ENCODE assay signal across 29 cellular contexts in the genomic region with DNA sequence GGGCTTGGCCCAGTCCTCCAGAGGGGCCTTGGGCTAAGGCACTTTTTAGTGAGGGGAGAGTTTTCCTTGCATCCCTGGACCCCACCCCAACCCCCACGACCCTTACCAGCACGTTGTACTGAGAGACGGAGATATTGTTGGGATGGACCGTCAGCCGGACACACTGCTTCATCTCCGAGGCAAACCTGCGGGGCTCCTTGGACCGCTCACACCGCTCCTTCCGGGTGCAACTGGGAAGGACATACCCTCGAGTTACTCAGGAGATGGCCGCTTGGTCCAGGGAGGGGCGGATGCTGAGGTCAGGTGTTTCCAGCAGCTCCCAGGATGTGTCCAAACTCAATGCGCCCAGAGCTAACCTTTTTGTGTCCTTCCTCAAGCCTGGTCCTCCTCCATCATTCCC.
"Had no signal": no experiment of that assay in that cellular context is flagged by ENCODE, and none has a peak within 500 bp of the region (broad histone marks: within the 10 kb centered on the region; RNA-seq: fewer than 3 reads in every experiment).

No MANE protein-coding gene starts in this region.

- H3K36me3 ChIP-seq: ovary, right lobe of liver, sigmoid colon, suprapubic skin, tibial artery, transverse colon, upper lobe of right lung, uterus had no signal

- H3K9me3 Mint-ChIP-seq: natural killer cell; nephron; stimulated activated effector memory CD8-positive, alpha-beta T cell treated with anti-CD3 and anti-CD28 coated beads, Interleukin-12 subunit alpha, Interleukin-12 subunit beta, amount 100 ng/mL, for 72 hours; stimulated activated naive B cell treated with anti-CD40 and anti-IgM and Interleukin-4, amounts not matched to agents 10 μg/mL and 1 μg/mL and 100 μg/mL, for 72 hours; stimulated activated naive CD8-positive, alpha-beta T cell treated with anti-CD3 and anti-CD28 coated beads, Interleukin-15, Interleukin-2, amounts not matched to agents 100 ng/mL and 50 ng/mL, for 24 hours; type B pancreatic cell had no signal

- H3K4me1 ChIP-seq: parathyroid adenoma, sigmoid colon, suprapubic skin, testis, tibial artery, transverse colon, upper lobe of right lung, uterus had no signal

- H3K9me3 ChIP-seq: ovary, psoas muscle, right lobe of liver, sigmoid colon, suprapubic skin, testis, tibial artery, transverse colon, upper lobe of right lung, uterus had no signal

- H3K79me2 ChIP-seq: parathyroid adenoma had no signal

- H2AFZ ChIP-seq: parathyroid adenoma had no signal

- H3K9ac ChIP-seq: parathyroid adenoma had no signal

- H3K4me3 ChIP-seq: ovary, psoas muscle, right lobe of liver, sigmoid colon, suprapubic skin, testis, tibial artery, transverse colon, upper lobe of right lung, uterus had no signal

- H3K27me3 ChIP-seq: ovary, right lobe of liver, sigmoid colon, suprapubic skin, testis, tibial artery, transverse colon, upper lobe of right lung, uterus had no signal

- H3K36me3 Mint-ChIP-seq: naive thymus-derived CD4-positive, alpha-beta T cell; natural killer cell; stimulated activated effector memory CD8-positive, alpha-beta T cell treated with anti-CD3 and anti-CD28 coated beads, Interleukin-12 subunit alpha, Interleukin-12 subunit beta, amount 100 ng/mL, for 72 hours; stimulated activated naive B cell treated with anti-CD40 and anti-IgM and Interleukin-4, amounts not matched to agents 10 μg/mL and 1 μg/mL and 100 μg/mL, for 72 hours; type B pancreatic cell had no signal

- H3K4me1 Mint-ChIP-seq: naive thymus-derived CD4-positive, alpha-beta T cell; natural killer cell; stimulated activated effector memory CD8-positive, alpha-beta T cell treated with anti-CD3 and anti-CD28 coated beads, Interleukin-12 subunit alpha, Interleukin-12 subunit beta, amount 100 ng/mL, for 72 hours; stimulated activated naive B cell treated with anti-CD40 and anti-IgM and Interleukin-4, amounts not matched to agents 10 μg/mL and 1 μg/mL and 100 μg/mL, for 72 hours had no signal

- DNase-seq: naive thymus-derived CD4-positive, alpha-beta T cell; natural killer cell; occipital lobe; ovary; posterior cingulate gyrus; psoas muscle; right cardiac atrium; right lobe of liver; sigmoid colon; small intestine; stimulated activated CD4-positive, alpha-beta T cell treated with anti-CD3 and anti-CD28 coated beads, Interleukin-15, amount 100 ng/mL, for 24 hours; stimulated activated CD4-positive, alpha-beta T cell treated with anti-CD3 and anti-CD28 coated beads, Interleukin-2, amount 100 ng/mL, for 24 hours; stimulated activated CD4-positive, alpha-beta T cell treated with anti-CD3 and anti-CD28 coated beads, Interleukin-2, amount 100 ng/mL, for 48 hours; stimulated activated CD4-positive, alpha-beta T cell treated with anti-CD3 and anti-CD28 coated beads, Interleukin-4, amount 100 ng/mL, for 24 hours; stimulated activated naive B cell treated with anti-CD40 and anti-IgM and Interleukin-4, amounts not matched to agents 10 μg/mL and 1 μg/mL and 100 μg/mL, for 72 hours; stimulated activated naive CD4-positive, alpha-beta T cell treated with Interleukin-2 at 50 U/mL for 16 hours; substantia nigra; testis; tibial artery; transverse colon; upper lobe of right lung; uterus had no signal

- H3K27ac Mint-ChIP-seq: naive thymus-derived CD4-positive, alpha-beta T cell; natural killer cell; nephron; progenitor cell of endocrine pancreas; stimulated activated effector memory CD8-positive, alpha-beta T cell treated with anti-CD3 and anti-CD28 coated beads, Interleukin-12 subunit alpha, Interleukin-12 subunit beta, amount 100 ng/mL, for 72 hours; stimulated activated naive B cell treated with anti-CD40 and anti-IgM and Interleukin-4, amounts not matched to agents 10 μg/mL and 1 μg/mL and 100 μg/mL, for 72 hours; stimulated activated naive CD8-positive, alpha-beta T cell treated with anti-CD3 and anti-CD28 coated beads, Interleukin-15, Interleukin-2, amounts not matched to agents 100 ng/mL and 50 ng/mL, for 24 hours; type B pancreatic cell had no signal

- H3K27ac ChIP-seq: ovary, parathyroid adenoma, psoas muscle, right lobe of liver, sigmoid colon, suprapubic skin, testis, tibial artery, transverse colon, upper lobe of right lung, uterus had no signal

- H3K4me3 Mint-ChIP-seq: naive thymus-derived CD4-positive, alpha-beta T cell; natural killer cell; nephron; stimulated activated effector memory CD8-positive, alpha-beta T cell treated with anti-CD3 and anti-CD28 coated beads, Interleukin-12 subunit alpha, Interleukin-12 subunit beta, amount 100 ng/mL, for 72 hours; stimulated activated naive B cell treated with anti-CD40 and anti-IgM and Interleukin-4, amounts not matched to agents 10 μg/mL and 1 μg/mL and 100 μg/mL, for 72 hours; stimulated activated naive CD8-positive, alpha-beta T cell treated with anti-CD3 and anti-CD28 coated beads, Interleukin-15, Interleukin-2, amounts not matched to agents 100 ng/mL and 50 ng/mL, for 24 hours; type B pancreatic cell had no signal

- ATAC-seq: naive thymus-derived CD4-positive, alpha-beta T cell; natural killer cell; psoas muscle; right cardiac atrium; right lobe of liver; stimulated activated effector memory CD8-positive, alpha-beta T cell treated with anti-CD3 and anti-CD28 coated beads, Interleukin-12 subunit alpha, Interleukin-12 subunit beta, amount 100 ng/mL, for 72 hours; stimulated activated naive B cell treated with anti-CD40 and anti-IgM and Interleukin-4, amounts not matched to agents 10 μg/mL and 1 μg/mL and 100 μg/mL, for 72 hours; upper lobe of right lung had no signal
